In genomic region chrX:136228808-136229207, GRCh38 we compare ENCODE assay signal across 14 cellular contexts. TPM values are rescaled to one million over a fixed set of nuclear protein-coding genes. Genes with fewer than 3 reads are reported as not detected.
DNase-seq lines count a peak whose midpoint lies in the region; ATAC-seq, FAIRE-seq and TF ChIP-seq lines count a peak whose summit lies in the region.
"Had no signal": no experiment of that assay in that cellular context is flagged by ENCODE, and none has a peak within 500 bp of the region (broad histone marks: within the 10 kb centered on the region; RNA-seq: fewer than 3 reads in every experiment).

No MANE protein-coding gene starts in this region.

- H3K27ac Mint-ChIP-seq in activated T-helper 17 cell treated with anti-CD3 and anti-CD28 coated beads, Interleukin-2, amount 50 U/mL, for 72 hours = peak overlapping the region; percentile 65
- H3K27ac Mint-ChIP-seq: GM23338 had no signal

- no peaks in the 10 kb centered on the region for H3K9me3 Mint-ChIP-seq in activated T-helper 17 cell treated with anti-CD3 and anti-CD28 coated beads, Interleukin-2, amount 50 U/mL, for 72 hours
- H3K9me3 Mint-ChIP-seq: GM23338 had no signal

- H3K36me3 Mint-ChIP-seq in activated T-helper 17 cell treated with anti-CD3 and anti-CD28 coated beads, Interleukin-2, amount 50 U/mL, for 72 hours (ENCODE audit: low read depth) = peaks cover 96% of the 10 kb centered on the region

- ATAC-seq in HG02938 (IDR thresholded peaks at IDR 0.05; ENCODE audit: unreplicated experiment) = peak; percentile 70
- ATAC-seq in activated T-helper 17 cell treated with anti-CD3 and anti-CD28 coated beads, Interleukin-2, amount 50 U/mL, for 72 hours (replicated peaks) = no peak
- ATAC-seq: GM23338 had no signal

- no peaks in the 10 kb centered on the region for H3K27me3 Mint-ChIP-seq in activated T-helper 17 cell treated with anti-CD3 and anti-CD28 coated beads, Interleukin-2, amount 50 U/mL, for 72 hours

- no peak for TF ChIP-seq CTCF in GM12865 (IDR thresholded peaks at IDR 0.05; ENCODE audit: insufficient read depth, low read depth, low read length, missing control alignments)

- peaks cover 11% of the 10 kb centered on the region for H3K4me1 Mint-ChIP-seq in activated T-helper 17 cell treated with anti-CD3 and anti-CD28 coated beads, Interleukin-2, amount 50 U/mL, for 72 hours
- H3K4me1 Mint-ChIP-seq: GM23338 had no signal

- H3K4me3 Mint-ChIP-seq in activated T-helper 17 cell treated with anti-CD3 and anti-CD28 coated beads, Interleukin-2, amount 50 U/mL, for 72 hours = peak overlapping the region; percentile 31
- H3K4me3 Mint-ChIP-seq: GM23338 had no signal

- peak overlapping the region; percentile 15 for H3K4me3 ChIP-seq in GM12865 (ENCODE audit: low read depth, low read length)
- H3K4me3 ChIP-seq: GM23338, Peyer's patch had no signal

- peak; percentile 6 for DNase-seq in GM12865 (ENCODE audit: low read depth)
- no peak for DNase-seq in GM19239 (ENCODE audit: insufficient read length, low spot score)
- no peak for DNase-seq in COLO668 (lab: John Stamatoyannopoulos, UW; ENCODE audit: unreplicated experiment)
- DNase-seq in iPS-NIHi11 (ENCODE audit: low spot score) = no peak
- no peak for DNase-seq in stimulated activated CD4-positive, alpha-beta T cell treated with anti-CD3 and anti-CD28 coated beads, Interleukin-4, amount 100 ng/mL, for 1 hour
- DNase-seq in NCI-H2196 treated with DMSO at 0.1 percent for 48 hours (lab: John Stamatoyannopoulos, UW; ENCODE audit: unreplicated experiment) = no peak
- DNase-seq: activated CD4-positive, alpha-beta T cell treated with anti-CD3 and anti-CD28 coated beads for 4 hours; IMR-90; NCI-H1105 treated with DMSO at 0.1 percent for 48 hours; nucleus accumbens; Peyer's patch had no signal

- FAIRE-seq in GM19239 (lab: Jason Lieb, UNC) = peak; percentile 91

RNA-seq across cellular contexts. Expression of gene MAP7D3, which starts 22.4 kb away (rescaled TPM):
- 10 to 100 TPM; 13.6 to 18.3 TPM for total RNA-seq in activated T-helper 17 cell treated with anti-CD3 and anti-CD28 coated beads, Interleukin-2, amount 50 U/mL, for 72 hours
